9 cellular contexts compared by ENCODE assay signal in the genomic region with DNA sequence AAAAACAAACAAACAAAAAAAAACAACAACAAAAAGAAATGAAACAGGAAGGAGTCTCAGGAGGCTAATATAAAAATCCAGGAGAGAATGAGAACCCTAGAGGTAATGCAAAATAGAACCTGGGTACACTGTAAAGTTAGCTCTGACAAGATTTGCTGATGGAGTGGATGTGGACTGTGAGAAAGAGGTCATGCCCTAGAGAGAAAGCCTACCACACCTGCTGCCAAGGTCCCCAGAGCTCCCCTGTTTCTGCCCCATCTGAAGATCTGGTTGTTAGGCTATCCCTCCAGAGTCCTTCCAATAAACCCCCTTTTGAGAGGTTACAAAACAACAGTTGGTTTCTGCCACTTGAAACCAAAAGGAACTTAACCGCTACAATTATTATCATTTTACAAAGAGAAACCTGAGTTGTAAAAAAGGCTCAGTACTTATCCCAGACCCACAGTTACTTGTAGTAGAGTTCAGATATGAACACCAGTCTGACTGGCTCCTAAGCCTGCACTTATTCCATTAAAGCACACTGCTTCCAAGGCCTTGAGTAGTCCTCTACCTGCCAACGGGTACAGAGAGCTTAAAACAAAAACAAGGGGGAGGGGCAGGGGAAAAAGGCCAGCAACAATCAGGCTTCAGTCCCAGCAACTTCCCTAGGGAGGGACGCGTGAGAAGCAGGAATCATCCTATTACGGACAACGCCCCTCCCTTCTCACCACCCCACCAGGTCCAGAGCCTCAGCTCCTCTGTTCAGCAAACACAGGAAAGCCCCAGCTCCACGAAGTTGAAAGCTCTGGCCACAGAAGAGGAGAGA. TPM values are rescaled to one million over a fixed set of nuclear protein-coding genes. Genes with fewer than 3 reads are reported as not detected.
DNase-seq lines count a peak whose midpoint lies in the region; ATAC-seq and TF ChIP-seq lines count a peak whose summit lies in the region.
"Had no signal": no experiment of that assay in that cellular context is flagged by ENCODE, and none has a peak within 500 bp of the region (broad histone marks: within the 10 kb centered on the region; RNA-seq: fewer than 3 reads in every experiment).

No MANE protein-coding gene starts in this region.

- DNase-seq in CD4-positive, alpha-beta memory T cell = no peak
- peak; percentile 79 for DNase-seq in NCI-H187 treated with DMSO at 0.1 percent for 48 hours (lab: John Stamatoyannopoulos, UW)
- DNase-seq in chondrocyte (ENCODE audit: low spot score) = no peak
- DNase-seq in medulla oblongata (ENCODE audit: extremely low spot score) = peak; percentile 26
- no peak for DNase-seq in vagina (ENCODE audit: extremely low spot score in 2 of 2)
- DNase-seq: activated T-cell treated with anti-CD3 and anti-CD28 coated beads, Interleukin-2, amount 50 U/mL, for 4 hours had no signal

- no peaks in the 10 kb centered on the region for H3K36me3 Mint-ChIP-seq in CD4-positive, alpha-beta memory T cell
- H3K36me3 Mint-ChIP-seq in chondrocyte (ENCODE audit: low read depth) = no peaks in the 10 kb centered on the region

- TF ChIP-seq CTCF in chondrocyte (IDR thresholded peaks at IDR 0.05) (no peak), vagina (IDR thresholded peaks at IDR 0.05) (no peak)

- H3K4me1 ChIP-seq in CD4-positive, alpha-beta memory T cell (ENCODE audit: insufficient read depth, low read length) = peaks cover 28% of the 10 kb centered on the region
- H3K4me1 ChIP-seq in vagina = peaks cover 14% of the 10 kb centered on the region

- POLR2A ChIA-PET in CD4-positive, alpha-beta memory T cell (lab: Charles Lee; ENCODE audit: partially characterized antibody) = no interaction called here

- CTCF ChIA-PET in CD4-positive, alpha-beta memory T cell (lab: Charles Lee; ENCODE audit: partially characterized antibody) = interaction anchor here (0.8 to 2.1 kb wide), 2 partner anchors 11 to 81 kb away, joined by 3 to 9 read pairs; no protein-coding TSS in a partner anchor

- ATAC-seq in GM21825 (IDR thresholded peaks at IDR 0.05; ENCODE audit: unreplicated experiment) (no peak), HG03196 (IDR thresholded peaks at IDR 0.05; ENCODE audit: unreplicated experiment) (no peak), GM18505 (IDR thresholded peaks at IDR 0.05; ENCODE audit: unreplicated experiment) (no peak)

- H3K27ac Mint-ChIP-seq in CD4-positive, alpha-beta memory T cell = peak overlapping the region; percentile 16 to 82 (median 44)
- H3K27ac Mint-ChIP-seq in chondrocyte (ENCODE audit: unreplicated experiment) = no peak overlapping the region

- intact Hi-C loops in CD4-positive, alpha-beta memory T cell (cut with micrococcal nuclease) = no loop called here
- intact Hi-C loops in vagina (cut with DNase I) = loop anchor here (10.0 kb wide), 1 partner anchor 65 kb away; no protein-coding TSS in a partner anchor

- H3K9me3 Mint-ChIP-seq in CD4-positive, alpha-beta memory T cell = peaks cover 0 to 2% (median 0%) of the 10 kb centered on the region in 8 donors
- peaks cover 2% of the 10 kb centered on the region for H3K9me3 Mint-ChIP-seq in chondrocyte (ENCODE audit: low read depth)
- H3K9me3 Mint-ChIP-seq: activated T-cell treated with anti-CD3 and anti-CD28 coated beads, Interleukin-2, amount 50 U/mL, for 4 hours had no signal

- TF ChIP-seq POLR2A in vagina (IDR thresholded peaks at IDR 0.05) (no peak), GM18505 (IDR thresholded peaks at IDR 0.05; ENCODE audit: borderline replicate concordance, extremely low read depth, insufficient read depth, insufficient read length) (no peak)

- no peaks in the 10 kb centered on the region for H3K27me3 ChIP-seq in CD4-positive, alpha-beta memory T cell (ENCODE audit: insufficient read depth, low read length)
- H3K27me3 ChIP-seq in vagina = no peaks in the 10 kb centered on the region

- no peak overlapping the region for H3K4me3 ChIP-seq in CD4-positive, alpha-beta memory T cell (ENCODE audit: low read length in 2 of 2)
- H3K4me3 ChIP-seq in vagina = no peak overlapping the region

- H3K27ac ChIP-seq in CD4-positive, alpha-beta memory T cell (ENCODE audit: low read depth, low read length) = no peak overlapping the region
- no peak overlapping the region for H3K27ac ChIP-seq in vagina

- peak overlapping the region in 3 of 8 donors; percentile 3 to 46 (median 33) for H3K4me3 Mint-ChIP-seq in CD4-positive, alpha-beta memory T cell
- peak overlapping the region; percentile 0 for H3K4me3 Mint-ChIP-seq in chondrocyte (ENCODE audit: unreplicated experiment)
- H3K4me3 Mint-ChIP-seq: activated T-cell treated with anti-CD3 and anti-CD28 coated beads, Interleukin-2, amount 50 U/mL, for 4 hours had no signal

- no peaks in the 10 kb centered on the region for H3K27me3 Mint-ChIP-seq in CD4-positive, alpha-beta memory T cell
- H3K27me3 Mint-ChIP-seq in chondrocyte (ENCODE audit: low read depth) = no peaks in the 10 kb centered on the region

- H3K36me3 ChIP-seq in CD4-positive, alpha-beta memory T cell (ENCODE audit: insufficient read depth, low read length) = no peaks in the 10 kb centered on the region
- H3K36me3 ChIP-seq in vagina = no peaks in the 10 kb centered on the region

- peaks cover 27 to 44% (median 37%) of the 10 kb centered on the region in 4 donors for H3K4me1 Mint-ChIP-seq in CD4-positive, alpha-beta memory T cell
- H3K4me1 Mint-ChIP-seq in chondrocyte (ENCODE audit: low read depth) = peaks cover 13% of the 10 kb centered on the region

- no peaks in the 10 kb centered on the region for H3K9me3 ChIP-seq in CD4-positive, alpha-beta memory T cell (ENCODE audit: control insufficient read depth in 1 of 2, low read length in 2 of 2)
- no peaks in the 10 kb centered on the region for H3K9me3 ChIP-seq in vagina

RNA-seq across cellular contexts. Expression of a gene that starts 27.7 kb away (rescaled TPM):
- 10 to 100 TPM; 23.3 to 30.5 TPM for total RNA-seq in CD4-positive, alpha-beta memory T cell
- polyA plus RNA-seq in CD4-positive, alpha-beta memory T cell = 1 to 10 TPM in 1 of 2 donors, under 1 TPM in 1; 0.72 to 8.2 TPM
- total RNA-seq in chondrocyte (6.6 to 10.1 TPM (median 9.1 TPM) in 3 replicates), vagina (34.1 TPM)

Comparison
In these comparisons a context has a peak if more than half of its experiments do, and no peak if none do; other contexts are left out.
1. DNase-seq: peak in NCI-H187 treated with DMSO at 0.1 percent for 48 hours (single experiment) and medulla oblongata (single experiment); none in CD4-positive, alpha-beta memory T cell (0 of 5), chondrocyte (single experiment) and vagina (0 of 2).